ENCODE assay signal across 16 cellular contexts in the genomic region with DNA sequence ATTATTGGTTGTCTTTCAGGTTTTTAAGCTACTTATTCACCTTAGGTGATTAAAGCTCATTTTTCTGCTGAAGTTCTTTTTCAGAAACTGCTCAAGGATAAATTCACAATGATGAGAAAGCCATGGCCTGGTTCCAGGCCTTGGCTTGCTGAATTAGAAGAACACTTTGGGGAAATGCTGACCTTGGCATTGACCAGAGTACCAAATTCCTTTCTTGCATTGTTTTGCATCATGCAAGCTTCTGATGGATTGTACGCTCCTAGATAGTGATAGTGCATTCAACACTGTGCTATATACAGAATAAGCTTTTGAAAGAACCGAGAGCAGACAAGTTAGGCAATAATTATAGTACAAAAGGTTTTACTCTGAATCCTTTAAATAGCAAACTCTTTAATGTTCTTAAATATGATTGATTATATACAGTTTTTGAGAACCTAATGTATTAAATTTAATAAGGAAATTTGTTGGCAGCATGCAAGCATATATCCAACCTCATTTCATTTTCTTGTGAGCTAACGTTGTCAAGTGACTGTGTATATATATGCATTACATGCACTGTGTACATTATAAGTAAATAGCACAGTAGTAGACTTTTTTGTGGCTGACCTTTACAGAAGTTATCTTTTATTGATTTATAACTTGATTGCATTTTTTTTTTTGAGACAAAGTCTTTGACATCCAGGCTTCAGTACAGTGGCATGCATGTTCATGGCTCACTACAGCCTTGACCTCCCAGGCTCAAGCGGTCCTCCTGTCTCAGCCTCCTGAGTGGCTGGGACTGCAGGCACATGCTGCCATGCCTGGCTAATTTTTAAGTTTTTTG.
A peak's percentile ranks its signal among the peaks of the same experiment; 100 is the strongest.
DNase-seq lines count a peak whose midpoint lies in the region; ATAC-seq and TF ChIP-seq lines count a peak whose summit lies in the region.
"Had no signal": no experiment of that assay in that cellular context is flagged by ENCODE, and none has a peak within 500 bp of the region (broad histone marks: within the 10 kb centered on the region; RNA-seq: fewer than 3 reads in every experiment).

No MANE protein-coding gene starts in this region.

- TF ChIP-seq CTCF in spleen (IDR thresholded peaks at IDR 0.05 in 8 of 11, conservative IDR thresholded peaks at IDR 0.05 in 3 of 11) (no peak), transverse colon (IDR thresholded peaks at IDR 0.05) (no peak)

- ATAC-seq in right cardiac atrium = peak; percentile 66 to 87
- no peak for ATAC-seq in T-helper 17 cell
- ATAC-seq in GM18505 (IDR thresholded peaks at IDR 0.05; ENCODE audit: unreplicated experiment) = no peak
- ATAC-seq: stimulated activated naive CD8-positive, alpha-beta T cell treated with anti-CD3 and anti-CD28 coated beads, Interleukin-15, Interleukin-2, amounts not matched to agents 100 U/mL and 50 U/mL, for 24 hours had no signal

- in situ Hi-C loops in transverse colon (cut with MboI; ENCODE audit: low pct_ligation_motif_present in 1 of 4, low pct_unique_long_range_greater_than_20kb in 1 of 4, low sequenced_read_pairs in 3 of 4) = no loop called here

- H3K36me3 Mint-ChIP-seq in T-helper 17 cell (ENCODE audit: low read depth) = peaks cover 2% of the 10 kb centered on the region
- H3K36me3 Mint-ChIP-seq: IgD-negative memory B cell had no signal

- H3K9me3 ChIP-seq in MG63 (no peaks in the 10 kb centered on the region), right cardiac atrium (ENCODE audit: control insufficient read depth, low read length) (no peaks in the 10 kb centered on the region), spleen (no peaks in the 10 kb centered on the region), T-helper 17 cell (ENCODE audit: control insufficient read depth, low read length, poor library complexity, severe bottlenecking) (no peaks in the 10 kb centered on the region), transverse colon (no peaks in the 10 kb centered on the region)

- no peaks in the 10 kb centered on the region for H3K27me3 Mint-ChIP-seq in T-helper 17 cell
- H3K27me3 Mint-ChIP-seq: activated naive CD8-positive, alpha-beta T cell treated with anti-CD3 and anti-CD28 coated beads, Interleukin-2, amount 10 ng/mL, durations not matched to agents 7 days and 5 days; CD4-positive, alpha-beta T cell; IgD-negative memory B cell had no signal

- H3K27ac ChIP-seq in right cardiac atrium (ENCODE audit: low read length) = no peak overlapping the region
- peak overlapping the region in 7 of 8 donors; percentile 44 to 70 (median 61) for H3K27ac ChIP-seq in spleen
- H3K27ac ChIP-seq in transverse colon = no peak overlapping the region

- TF ChIP-seq POLR2A in spleen (IDR thresholded peaks at IDR 0.05) (no peak), GM18505 (IDR thresholded peaks at IDR 0.05; ENCODE audit: borderline replicate concordance, extremely low read depth, insufficient read depth, insufficient read length) (no peak), transverse colon (IDR thresholded peaks at IDR 0.05) (no peak)

- no peak overlapping the region for H3K4me3 Mint-ChIP-seq in T-helper 17 cell
- H3K4me3 Mint-ChIP-seq: activated naive CD8-positive, alpha-beta T cell treated with anti-CD3 and anti-CD28 coated beads, Interleukin-2, amount 10 ng/mL, durations not matched to agents 7 days and 5 days; CD4-positive, alpha-beta T cell; IgD-negative memory B cell had no signal

- no peak overlapping the region for H3K27ac Mint-ChIP-seq in T-helper 17 cell
- H3K27ac Mint-ChIP-seq: activated naive CD8-positive, alpha-beta T cell treated with anti-CD3 and anti-CD28 coated beads, Interleukin-2, amount 10 ng/mL, durations not matched to agents 7 days and 5 days; CD4-positive, alpha-beta T cell; IgD-negative memory B cell had no signal

- DNase-seq in MG63 = peak; percentile 63
- DNase-seq in dedifferentiated amniotic fluid mesenchymal stem cell (ENCODE audit: extremely low spot score) = peak; percentile 95
- DNase-seq in right cardiac atrium = peak in 2 of 3 donors; percentile 31 to 79
- DNase-seq in spleen = no peak
- DNase-seq in T-helper 17 cell = no peak
- no peak for DNase-seq in NOMO-1 treated with dmso at 0.1 percent for 144 hours (lab: John Stamatoyannopoulos, UW; ENCODE audit: unreplicated experiment)
- DNase-seq in transverse colon = no peak
- DNase-seq: activated CD8-positive, alpha-beta memory T cell treated with anti-CD3 and anti-CD28 coated beads, Interleukin-2, amount 50 U/mL, for 48 hours; activated naive CD8-positive, alpha-beta T cell treated with anti-CD3 and anti-CD28 coated beads, Interleukin-2, amount 10 ng/mL, durations not matched to agents 7 days and 5 days; CD4-positive, alpha-beta T cell; GF-D8; NCI-H1436 treated with DMSO at 0.1 percent for 48 hours; NCI-H748 treated with DMSO at 0.1 percent for 48 hours; stimulated activated naive CD8-positive, alpha-beta T cell treated with anti-CD3 and anti-CD28 coated beads, Interleukin-15, Interleukin-2, amounts not matched to agents 100 U/mL and 50 U/mL, for 24 hours had no signal

- H3K4me1 ChIP-seq in right cardiac atrium (ENCODE audit: control insufficient read depth, insufficient read depth, low read length) (peaks cover 5% of the 10 kb centered on the region), spleen (peaks cover 0 to 83% (median 41%) of the 10 kb centered on the region in 6 donors), transverse colon (peaks cover 0 to 23% (median 3%) of the 10 kb centered on the region in 4 donors)

- H3K4me1 Mint-ChIP-seq in T-helper 17 cell = peaks cover 13% of the 10 kb centered on the region

- TF ChIP-seq EP300 in transverse colon (IDR thresholded peaks at IDR 0.05; ENCODE audit: low read depth) = no peak

- H3K27me3 ChIP-seq in MG63 (no peaks in the 10 kb centered on the region), right cardiac atrium (ENCODE audit: control insufficient read depth, insufficient read depth) (no peaks in the 10 kb centered on the region), spleen (replicated peaks in 1 of 7) (no peaks in the 10 kb centered on the region), transverse colon (no peaks in the 10 kb centered on the region)

- intact Hi-C loops in right cardiac atrium (cut with DNase I) (no loop called here), spleen (cut with DNase I; ENCODE audit: low total_unique reads) (no loop called here), transverse colon (cut with DNase I; ENCODE audit: low total_unique reads) (no loop called here)

- 43% methylated on average over 4 of the region's 4 CpGs for WGBS in right cardiac atrium
- WGBS in spleen, 5 donors = 64 to 80% (median 73%) methylated on average over 4 of the region's 4 CpGs
- 67 to 74% methylated on average over 4 of the region's 4 CpGs for WGBS in transverse colon (ENCODE audit: low coverage in 1 of 2), 2 donors

- H3K36me3 ChIP-seq in MG63 (no peaks in the 10 kb centered on the region), spleen (peaks cover 0 to 6% (median 0%) of the 10 kb centered on the region in 6 donors), transverse colon (no peaks in the 10 kb centered on the region)

- H3K4me3 ChIP-seq in MG63 (no peak overlapping the region), right cardiac atrium (ENCODE audit: low read length) (no peak overlapping the region), spleen (no peak overlapping the region), transverse colon (no peak overlapping the region)

Comparison
In these comparisons a context has a peak if more than half of its experiments do, and no peak if none do; other contexts are left out.
1. DNase-seq: peak in MG63 (single experiment), dedifferentiated amniotic fluid mesenchymal stem cell (single experiment) and right cardiac atrium (2 of 3); none in spleen (single experiment), T-helper 17 cell (0 of 3), NOMO-1 treated with dmso at 0.1 percent for 144 hours (single experiment) and transverse colon (single experiment).
2. ATAC-seq: peak in right cardiac atrium (2 of 2); none in T-helper 17 cell (single experiment) and GM18505 (single experiment).
3. H3K27ac ChIP-seq: peak in spleen (7 of 8); none in right cardiac atrium (single experiment) and transverse colon (0 of 4).